Comparison of ENCODE assay signal across 14 cellular contexts in the genomic region with DNA sequence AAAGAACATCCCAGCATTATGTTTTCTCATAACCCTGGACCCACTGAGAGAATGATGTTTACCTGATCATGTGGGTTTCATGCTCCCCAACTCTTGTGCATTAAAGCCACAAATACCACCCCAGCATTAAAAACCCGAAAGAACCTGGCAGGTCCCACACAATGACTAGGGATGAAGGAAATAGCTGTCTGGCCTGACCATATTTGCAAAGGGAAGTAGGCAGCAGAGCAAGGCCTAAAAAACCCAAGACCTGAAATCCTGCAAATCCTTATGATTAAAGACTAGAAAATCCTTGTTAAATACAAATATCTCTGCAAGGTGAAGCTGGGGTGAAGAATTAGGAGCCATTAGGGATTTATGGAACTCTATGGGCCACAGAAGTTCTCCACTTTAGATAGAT.
"Had no signal": no experiment of that assay in that cellular context is flagged by ENCODE, and none has a peak within 500 bp of the region (broad histone marks: within the 10 kb centered on the region; RNA-seq: fewer than 3 reads in every experiment).

No MANE protein-coding gene starts in this region.

- H3K27me3 ChIP-seq: esophagus squamous epithelium, hepatocyte, right lobe of liver, testis, upper lobe of right lung had no signal

- DNase-seq: activated CD4-positive, alpha-beta memory T cell treated with anti-CD3 and anti-CD28 coated beads for 36 hours; activated effector memory CD4-positive, alpha-beta T cell treated with Interleukin-2 at 50 U/mL for 16 hours; activated T-cell treated with anti-CD3 and anti-CD28 coated beads, Interleukin-2, amount 50 U/mL, for 4 hours; amygdala; cortex of kidney; effector CD8-positive, alpha-beta T cell; esophagus squamous epithelium; islet precursor cell; right lobe of liver; testis; upper lobe of right lung had no signal

- H3K4me1 ChIP-seq: right lobe of liver, testis, upper lobe of right lung had no signal

- H3K9me3 ChIP-seq: esophagus squamous epithelium, right lobe of liver, testis, upper lobe of right lung had no signal

- H3K4me2 ChIP-seq: hepatocyte, smooth muscle cell had no signal

- H3K27ac ChIP-seq: esophagus squamous epithelium, hepatocyte, right lobe of liver, testis, upper lobe of right lung, VCaP had no signal

- ATAC-seq: activated T-cell treated with anti-CD3 and anti-CD28 coated beads, Interleukin-2, amount 50 U/mL, for 4 hours; right lobe of liver; upper lobe of right lung had no signal

- H3K4me3 ChIP-seq: esophagus squamous epithelium, hepatocyte, right lobe of liver, smooth muscle cell, testis, upper lobe of right lung had no signal

- H3K36me3 ChIP-seq: esophagus squamous epithelium, right lobe of liver, upper lobe of right lung had no signal

- H2AFZ ChIP-seq: hepatocyte had no signal
